Comparison of ENCODE assay signal across 8 cellular contexts in the genomic region with DNA sequence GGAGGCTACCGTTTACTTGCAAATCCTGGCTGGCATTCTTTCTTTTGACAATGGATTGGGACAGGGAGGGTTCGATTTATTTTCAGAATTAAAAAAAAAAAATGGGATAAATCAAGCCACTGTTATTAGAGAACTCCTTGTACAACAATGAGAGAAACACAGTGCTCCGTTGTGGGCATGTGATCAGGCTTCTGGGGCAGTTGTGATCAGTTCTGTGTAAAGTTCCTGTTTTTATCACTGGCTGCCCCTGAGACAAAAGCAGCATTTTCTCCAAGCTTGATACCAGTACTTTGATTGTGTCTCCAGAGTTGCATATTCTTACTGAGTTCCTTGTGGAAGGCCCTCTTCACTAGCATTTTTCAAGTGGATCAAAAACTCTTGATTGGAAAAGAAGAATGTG. TPM values are rescaled to one million over a fixed set of nuclear protein-coding genes. Genes with fewer than 3 reads are reported as not detected.
DNase-seq lines count a peak whose midpoint lies in the region; ATAC-seq, FAIRE-seq and TF ChIP-seq lines count a peak whose summit lies in the region.

No MANE protein-coding gene starts in this region.

- no peak for TF ChIP-seq RAD21 in A549 (conservative IDR thresholded peaks at IDR 0.05 in 1 of 2, IDR thresholded peaks at IDR 0.05 in 1 of 2)

- CTCF ChIA-PET in A549 (lab: Yijun Ruan, JAX): interaction anchor here (0.9 to 8.4 kb wide), 20 partner anchors 8 to 320 kb away, joined by 3 to 182 read pairs (median 6); no protein-coding TSS in a partner anchor

- 15% methylated on average over 3 of the region's 3 CpGs for WGBS in A549 (ENCODE audit: missing lambda C conversion rate)

- POLR2A ChIA-PET in A549 (lab: Yijun Ruan, JAX): no interaction called here

- peak overlapping the region; percentile 88 to 94 for H3K27ac ChIP-seq in A549

- TF ChIP-seq POLR2A in A549 (IDR thresholded peaks at IDR 0.05; ENCODE audit: low read length) (no peak), H54 (IDR thresholded peaks at IDR 0.05; ENCODE audit: low read depth, low read length) (no peak)

- peaks cover 43% of the 10 kb centered on the region for H3K4me1 ChIP-seq in A549

- no peak for TF ChIP-seq EP300 in A549 (IDR thresholded peaks at IDR 0.05)

- ATAC-seq in A549: no peak

- peak overlapping the region; percentile 88 for H3K4me2 ChIP-seq in A549

- H3K4me3 ChIP-seq in A549: peak overlapping the region; percentile 62
- peak overlapping the region; percentile 92 for H3K4me3 ChIP-seq in WI38 (ENCODE audit: low read depth, low read length)

- DNase-seq in A549 (ENCODE audit: low read depth in 1 of 2, low spot score in 1 of 2) (no peak), H54 (ENCODE audit: insufficient read length, low spot score) (no peak), frontal cortex (ENCODE audit: low spot score in 2 of 2) (peak; percentile 28 to 58), nucleus accumbens (lab: John Stamatoyannopoulos, UW) (peak in 53 of 56 donors; percentile 14 to 88 (median 69)), activated gamma-delta T cell treated with Interleukin-2 at 50 U/mL for 16 hours (no peak), HCEC 1CT (no peak)
- DNase-seq in stimulated activated CD8-positive, alpha-beta memory T cell treated with anti-CD3 and anti-CD28 coated beads, Interleukin-4, amount 100 ng/mL, for 48 hours: no peak

- H3K9me3 ChIP-seq in A549: peaks cover under 1% of the 10 kb centered on the region; the same call in 2 of the 3 replicates

- FAIRE-seq in A549 (lab: Jason Lieb, UNC) (no peak), H54 (lab: Jason Lieb, UNC) (peak; percentile 55), frontal cortex (lab: Jason Lieb, UNC) (no peak)

- TF ChIP-seq CTCF in A549 (IDR thresholded peaks at IDR 0.05) (no peak), WI38 (IDR thresholded peaks at IDR 0.05; ENCODE audit: low read depth, low read length) (no peak)

TF ChIP-seq in A549, 52 proteins besides CTCF, POLR2A, EP300 and RAD21:
- no peak for TF ChIP-seq EHMT2 (IDR thresholded peaks at IDR 0.05; ENCODE audit: low read depth)
- TF ChIP-seq JUN (IDR thresholded peaks at IDR 0.05): no peak

RNA-seq across cellular contexts. Expression of a gene that starts 1.2 kb away (rescaled TPM):
- 29.3 and 32.8 TPM in 2 replicates for polyA plus RNA-seq in A549 (2011; rRNA removed)
- polyA plus RNA-seq in A549 (2012; cell fraction: cytosol; rRNA removed): 10.6 and 13.3 TPM in 2 replicates
- 13.1 and 18.6 TPM in 2 replicates for polyA plus RNA-seq in A549 (2012; cell fraction: nucleus; rRNA removed)
- polyA plus RNA-seq in A549 (2017; fragmentation: RNase III; extraction: RNeasy Plus Mini Kit Qiagen cat#74134 plus additional on column Dnase treatment): 16.2 to 16.9 TPM (median 16.4 TPM) in 3 replicates
- polyA minus RNA-seq in A549 (2011; rRNA and poly(A)+ RNA removed): 71.4 and 73.4 TPM in 2 replicates
- total RNA-seq in frontal cortex: 48.5 TPM

Comparison
In these comparisons a context has a peak if more than half of its experiments do, and no peak if none do; other contexts are left out.
1. DNase-seq: peak in frontal cortex (2 of 2) and nucleus accumbens (53 of 56); none in A549 (0 of 2), H54 (single experiment), activated gamma-delta T cell treated with Interleukin-2 at 50 U/mL for 16 hours (single experiment), stimulated activated CD8-positive, alpha-beta memory T cell treated with anti-CD3 and anti-CD28 coated beads, Interleukin-4, amount 100 ng/mL, for 48 hours (single experiment) and HCEC 1CT (single experiment).